18 cellular contexts compared by ENCODE assay signal in the genomic region with DNA sequence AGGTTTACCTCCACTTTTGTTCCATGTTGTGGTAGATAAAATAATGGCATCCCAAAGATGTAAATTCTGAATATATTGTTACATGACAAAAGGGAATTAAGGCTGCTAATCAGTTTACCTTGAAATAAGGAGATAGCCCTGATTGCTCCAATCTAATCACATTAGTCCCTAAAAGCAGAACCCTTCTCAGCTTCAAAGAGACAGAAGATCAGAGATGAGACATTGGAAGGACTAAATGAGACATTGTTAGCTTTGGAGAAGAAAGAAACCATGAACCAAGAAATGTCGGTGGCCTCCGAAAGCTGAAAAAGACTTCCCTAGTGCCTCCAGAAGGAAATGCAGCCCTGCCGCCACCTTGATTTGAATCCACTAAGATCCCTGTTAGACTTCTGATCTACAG.
"Had no signal": no experiment of that assay in that cellular context is flagged by ENCODE, and none has a peak within 500 bp of the region (broad histone marks: within the 10 kb centered on the region; RNA-seq: fewer than 3 reads in every experiment).

No MANE protein-coding gene starts in this region.

- H3K27ac ChIP-seq: colonic mucosa, heart left ventricle, right atrium auricular region, sigmoid colon, skin epidermis, uterus had no signal

- H3K4me1 ChIP-seq: colonic mucosa, heart left ventricle, right atrium auricular region, sigmoid colon, uterus had no signal

- ATAC-seq: heart left ventricle, mucosa of descending colon, natural killer cell had no signal

- H3K27me3 ChIP-seq: colonic mucosa, heart left ventricle, right atrium auricular region, sigmoid colon, uterus had no signal

- H3K4me3 ChIP-seq: colonic mucosa, heart left ventricle, mucosa of descending colon, right atrium auricular region, sigmoid colon, skin epidermis, uterus had no signal

- H3K9me3 ChIP-seq: colonic mucosa, mucosa of descending colon, right atrium auricular region, sigmoid colon, uterus had no signal

- DNase-seq: colonic mucosa; dermis blood vessel endothelial cell; effector CD4-positive, alpha-beta T cell; foreskin melanocyte; heart left ventricle; hippocampal formation; kidney glomerular epithelial cell; mammary epithelial cell; mucosa of descending colon; natural killer cell; posterior cingulate gyrus; sigmoid colon; stimulated activated CD4-positive, alpha-beta T cell treated with anti-CD3 and anti-CD28 coated beads, Interleukin-2, amount 100 ng/mL, for 24 hours; stimulated activated CD4-positive, alpha-beta T cell treated with anti-CD3 and anti-CD28 coated beads, Interleukin-4, amount 100 ng/mL, for 4 hours; stimulated activated naive CD4-positive, alpha-beta T cell; uterus had no signal

- H3K36me3 ChIP-seq: colonic mucosa, heart left ventricle, right atrium auricular region, sigmoid colon, uterus had no signal
